In the genomic region with DNA sequence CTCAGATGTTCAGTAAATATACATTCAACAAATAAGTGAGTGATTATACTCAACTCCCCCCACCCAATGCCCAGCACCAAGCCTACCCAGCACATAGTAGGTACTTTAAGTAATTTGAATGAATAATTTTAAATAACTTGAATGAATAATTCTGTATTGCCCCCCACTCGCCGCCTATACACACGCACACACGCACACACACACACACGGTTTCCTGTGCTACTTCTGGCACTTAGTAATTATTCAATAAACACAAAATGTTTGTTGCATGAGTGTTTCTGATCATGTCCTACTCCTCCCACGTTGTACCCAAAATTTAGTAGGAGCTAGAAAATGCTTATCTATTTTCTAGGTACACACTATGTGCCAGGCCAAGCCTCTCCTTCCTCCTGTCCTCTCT, we compare ENCODE assay signal across 1 cellular context.
TF ChIP-seq lines count a peak whose summit lies in the region.

No MANE protein-coding gene starts in this region.

TF ChIP-seq in K562, 482 proteins besides CTCF, POLR2A, EP300 and RAD21:
- TF ChIP-seq ZKSCAN1 (IDR thresholded peaks at IDR 0.05; ENCODE audit: low read depth, low read length) (peak; percentile 85), ELF1 (tag; IDR thresholded peaks at IDR 0.05) (no peak)
TF ChIP-seq in K562: peak in this region for 1.
